ENCODE assay signal across 20 cellular contexts in the genomic region with DNA sequence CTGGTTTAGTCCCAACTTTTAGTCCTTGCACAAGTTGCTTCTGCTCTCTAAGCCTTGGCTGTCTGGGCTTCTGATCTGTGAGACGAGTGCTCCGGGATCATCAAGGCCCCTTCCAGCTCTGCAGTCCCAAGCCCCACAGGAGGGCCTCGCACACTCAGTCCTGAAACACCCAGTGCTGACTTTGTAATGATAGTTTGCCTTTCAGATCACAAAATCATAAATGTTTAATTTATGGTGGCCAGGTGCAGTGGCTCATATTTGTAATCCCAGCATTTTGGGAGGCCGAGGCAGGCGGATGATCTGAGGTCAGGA.
DNase-seq lines count a peak whose midpoint lies in the region; ATAC-seq and TF ChIP-seq lines count a peak whose summit lies in the region.
"Had no signal": no experiment of that assay in that cellular context is flagged by ENCODE, and none has a peak within 500 bp of the region (broad histone marks: within the 10 kb centered on the region; RNA-seq: fewer than 3 reads in every experiment).

No MANE protein-coding gene starts in this region.

- intact Hi-C loops in esophagus muscularis mucosa (cut with DNase I): no loop called here

- H3K4me2 ChIP-seq in KMS-11 (no peak overlapping the region; the same call in 1 of the 2 replicates), smooth muscle cell (no peak overlapping the region)

- H4K20me1 ChIP-seq in KMS-11 (ENCODE audit: insufficient read depth) (no peaks in the 10 kb centered on the region), smooth muscle cell (ENCODE audit: low read depth) (no peaks in the 10 kb centered on the region)

- TF ChIP-seq POLR2A in esophagus muscularis mucosa (IDR thresholded peaks at IDR 0.05; ENCODE audit: low read depth): no peak

- H3K9ac ChIP-seq in KMS-11: no peak overlapping the region; the same call in 1 of the 2 replicates
- H3K9ac ChIP-seq in smooth muscle cell (ENCODE audit: low read depth): no peak overlapping the region

- H3K36me3 ChIP-seq in KMS-11 (ENCODE audit: insufficient read depth) (no peaks in the 10 kb centered on the region), esophagus muscularis mucosa (no peaks in the 10 kb centered on the region), smooth muscle cell (ENCODE audit: low read depth) (no peaks in the 10 kb centered on the region)
- H3K36me3 ChIP-seq: BE2C had no signal

- H3F3A ChIP-seq in smooth muscle cell (ENCODE audit: low read depth): peaks cover 12% of the 10 kb centered on the region

- H3K4me1 ChIP-seq in KMS-11 (ENCODE audit: low read depth, poor library complexity, severe bottlenecking): peaks cover 62% of the 10 kb centered on the region
- no peaks in the 10 kb centered on the region for H3K4me1 ChIP-seq in esophagus muscularis mucosa
- H3K4me1 ChIP-seq in smooth muscle cell (ENCODE audit: low read depth): no peaks in the 10 kb centered on the region
- H3K4me1 ChIP-seq: BE2C had no signal

- peak; percentile 90 for DNase-seq in esophagus muscularis mucosa (ENCODE audit: extremely low spot score)
- DNase-seq in smooth muscle cell (lab: John Stamatoyannopoulos, UW; ENCODE audit: unreplicated experiment): no peak
- DNase-seq in NCI-H510A treated with DMSO at 0.1 percent for 48 hours (lab: John Stamatoyannopoulos, UW): no peak
- DNase-seq in SW 1271 (lab: John Stamatoyannopoulos, UW): no peak
- DNase-seq: ACHN; BE2C; C1 segment of cervical spinal cord; CD4-positive, CD25-positive, alpha-beta regulatory T cell; CD8-positive, alpha-beta memory T cell; COR-L47; DMS 273 treated with DMSO at 0.1 percent for 48 hours; DND-41; EL; GOT3; H7; HFFc6 had no signal

- H3K79me2 ChIP-seq in KMS-11 (ENCODE audit: insufficient read depth, low read depth) (no peaks in the 10 kb centered on the region), smooth muscle cell (ENCODE audit: low read depth) (no peaks in the 10 kb centered on the region)

- H3K9me3 ChIP-seq in esophagus muscularis mucosa: no peaks in the 10 kb centered on the region
- no peaks in the 10 kb centered on the region for H3K9me3 ChIP-seq in smooth muscle cell (replicated peaks; ENCODE audit: low read depth)
- H3K9me3 ChIP-seq: BE2C had no signal

- no peak for ATAC-seq in GM18909 (IDR thresholded peaks at IDR 0.05; ENCODE audit: poor library complexity, unreplicated experiment)
- ATAC-seq: HCT116, HepG2 had no signal

- H3K27me3 ChIP-seq in KMS-11 (ENCODE audit: insufficient read depth, low read depth) (no peaks in the 10 kb centered on the region), esophagus muscularis mucosa (no peaks in the 10 kb centered on the region), smooth muscle cell (ENCODE audit: low read depth) (no peaks in the 10 kb centered on the region)

- 98% methylated on average over 5 of the region's 5 CpGs for WGBS in esophagus muscularis mucosa
- WGBS in smooth muscle cell (ENCODE audit: low lambda C conversion rate): 94% methylated on average over 5 of the region's 5 CpGs

- no peak for TF ChIP-seq CTCF in KMS-11 (conservative IDR thresholded peaks at IDR 0.05; ENCODE audit: low read depth, low read length)
- no peak for TF ChIP-seq CTCF in esophagus muscularis mucosa (IDR thresholded peaks at IDR 0.05)
- no peak for TF ChIP-seq CTCF in smooth muscle cell (IDR thresholded peaks at IDR 0.05; ENCODE audit: borderline replicate concordance, insufficient read depth, poor library complexity, severe bottlenecking)

- H2AFZ ChIP-seq in KMS-11 (ENCODE audit: low read depth) (no peak overlapping the region), smooth muscle cell (ENCODE audit: low read depth) (no peak overlapping the region)

- H3K27ac ChIP-seq in KMS-11 (peak overlapping the region; percentile 86; the same call in 1 of the 2 replicates), esophagus muscularis mucosa (replicated peaks in 1 of 4) (no peak overlapping the region), smooth muscle cell (ENCODE audit: low read depth) (peak overlapping the region; percentile 83)

- TF ChIP-seq EP300 in esophagus muscularis mucosa (IDR thresholded peaks at IDR 0.05): no peak

- no peak overlapping the region for H3K4me3 ChIP-seq in KMS-11 (IDR thresholded peaks at IDR 0.05; ENCODE audit: insufficient read depth, low read depth, low read length)
- no peak overlapping the region for H3K4me3 ChIP-seq in esophagus muscularis mucosa
- no peak overlapping the region for H3K4me3 ChIP-seq in smooth muscle cell

Comparison
In these comparisons a context has a peak if more than half of its experiments do, and no peak if none do; other contexts are left out.
1. H3K27ac ChIP-seq: peak in KMS-11 (single experiment) and smooth muscle cell (single experiment); none in esophagus muscularis mucosa (0 of 4).